In the genomic region with DNA sequence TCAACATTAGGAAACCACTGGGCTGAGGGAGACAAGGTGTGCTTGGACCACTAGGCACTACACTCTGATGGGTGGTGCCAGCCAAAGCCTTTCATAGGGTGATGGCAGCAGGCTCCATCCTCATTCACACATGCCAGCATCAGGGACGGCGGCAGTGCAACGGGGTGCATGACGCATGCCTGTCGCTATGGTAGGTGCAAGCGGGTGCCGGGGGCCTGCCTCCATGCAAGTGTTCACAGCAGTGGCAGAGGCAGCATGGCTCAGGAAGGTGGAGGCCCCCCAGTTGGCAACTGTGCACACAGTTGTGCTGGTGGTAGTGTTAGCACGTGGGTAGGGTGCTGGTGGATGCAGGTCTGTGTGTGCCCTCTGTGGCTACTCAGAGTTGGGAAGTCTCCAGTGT, we compare ENCODE assay signal across 21 cellular contexts.
"Had no signal": no experiment of that assay in that cellular context is flagged by ENCODE, and none has a peak within 500 bp of the region (broad histone marks: within the 10 kb centered on the region; RNA-seq: fewer than 3 reads in every experiment).

No MANE protein-coding gene starts in this region.

- DNase-seq: Kasumi-1, MM.1S, NCI-H1092 treated with DMSO at 0.1 percent for 48 hours, NCI-H1417, NCI-H1436 treated with DMSO at 0.1 percent for 48 hours, NCI-H1694, NCI-H187 treated with DMSO at 0.1 percent for 48 hours, NCI-H2029 treated with DMSO at 0.1 percent for 48 hours, NCI-H2227 treated with DMSO at 0.1 percent for 48 hours, NCI-H524, NCI-H526 treated with DMSO at 0.1 percent for 48 hours, NCI-H748 treated with DMSO at 0.1 percent for 48 hours, Right ventricle myocardium superior, RPMI8226, SIG-M5 had no signal

- H3K9me3 ChIP-seq: SJSA1 had no signal

- H3K9me3 Mint-ChIP-seq: IgD-negative memory B cell had no signal

- H3K27ac ChIP-seq: KMS-11, SJSA1, SK-N-MC had no signal

- ATAC-seq: K562 had no signal

- H3K27me3 ChIP-seq: SJSA1 had no signal

- H3K9ac ChIP-seq: KMS-11 had no signal

- H3K4me1 ChIP-seq: SJSA1 had no signal

- H3K36me3 ChIP-seq: SJSA1 had no signal

- H3K27ac Mint-ChIP-seq: IgD-negative memory B cell had no signal

- FAIRE-seq: K562, RCC 7860 had no signal

- H3K4me3 ChIP-seq: K562, SJSA1, SK-N-MC had no signal

- H3K4me1 Mint-ChIP-seq: IgD-negative memory B cell had no signal

- H3K4me2 ChIP-seq: KMS-11 had no signal

- H3K4me3 Mint-ChIP-seq: IgD-negative memory B cell had no signal
